In the genomic region with DNA sequence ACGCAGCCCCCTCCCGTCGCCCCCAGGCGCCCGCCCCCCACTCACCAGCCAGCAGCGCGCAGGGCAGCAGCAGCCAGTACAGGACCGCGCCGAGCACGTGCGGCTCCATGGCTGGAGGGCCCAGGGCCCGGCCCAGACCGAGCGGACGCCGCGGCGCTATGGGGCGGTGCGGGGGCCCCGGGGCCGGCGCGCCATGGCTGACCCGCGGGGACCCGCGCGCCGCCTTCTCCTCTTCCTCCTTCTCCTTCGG, we compare ENCODE assay signal across 8 cellular contexts. TPM values are rescaled to one million over a fixed set of nuclear protein-coding genes. Genes with fewer than 3 reads are reported as not detected.
A peak's percentile ranks its signal among the peaks of the same experiment; 100 is the strongest.
DNase-seq lines count a peak whose midpoint lies in the region; ATAC-seq and TF ChIP-seq lines count a peak whose summit lies in the region.

No MANE protein-coding gene starts in this region.

- H3K79me2 ChIP-seq in smooth muscle cell (ENCODE audit: low read depth) = peaks cover 50% of the 10 kb centered on the region

- H3K4me3 ChIP-seq in WERI-Rb-1 (ENCODE audit: low read depth, low read length) (peak overlapping the region; percentile 36; the same call in 1 of the 2 replicates), smooth muscle cell (peak overlapping the region; percentile 90)

- H3K4me1 ChIP-seq in smooth muscle cell (ENCODE audit: low read depth) = peaks cover 16% of the 10 kb centered on the region

- no peak for TF ChIP-seq CTCF in WERI-Rb-1 (IDR thresholded peaks at IDR 0.05; ENCODE audit: low read depth, low read length)
- no peak for TF ChIP-seq CTCF in smooth muscle cell (IDR thresholded peaks at IDR 0.05; ENCODE audit: borderline replicate concordance, insufficient read depth, poor library complexity, severe bottlenecking)

- peaks cover 42% of the 10 kb centered on the region for H4K20me1 ChIP-seq in smooth muscle cell (ENCODE audit: low read depth)

- H3K27me3 ChIP-seq in WERI-Rb-1 (ENCODE audit: insufficient read depth, low read depth, severe bottlenecking) (no peaks in the 10 kb centered on the region), smooth muscle cell (ENCODE audit: low read depth) (no peaks in the 10 kb centered on the region)

- no peak overlapping the region for H2AFZ ChIP-seq in smooth muscle cell (ENCODE audit: low read depth)

- H3K27ac ChIP-seq in WERI-Rb-1 = no peak overlapping the region
- H3K27ac ChIP-seq in smooth muscle cell (ENCODE audit: low read depth) = peak overlapping the region; percentile 94

- DNase-seq in WERI-Rb-1 (no peak), left ventricle myocardium superior (no peak), smooth muscle cell (lab: John Stamatoyannopoulos, UW; ENCODE audit: unreplicated experiment) (no peak), AG08396 (ENCODE audit: low spot score) (no peak), medulla oblongata (ENCODE audit: extremely low spot score) (no peak), ACHN (no peak)
- no peak for DNase-seq in activated CD8-positive, alpha-beta memory T cell treated with anti-CD3 and anti-CD28 coated beads, Interleukin-2, amount 50 U/mL, for 4 hours

- H3K9ac ChIP-seq in smooth muscle cell (ENCODE audit: low read depth) = peak overlapping the region; percentile 94

- peak overlapping the region; percentile 91 for H3K4me2 ChIP-seq in smooth muscle cell

- in situ Hi-C loops in ACHN (cut with HindIII; ENCODE audit: low pct_ligation_motif_present, low pct_unique_long_range_greater_than_20kb, low sequenced_read_pairs) = loop anchor here (10.0 kb wide), 1 partner anchor 110 kb away; no protein-coding TSS in a partner anchor

- H3K9me3 ChIP-seq in WERI-Rb-1 (ENCODE audit: severe bottlenecking) (no peaks in the 10 kb centered on the region), smooth muscle cell (replicated peaks; ENCODE audit: low read depth) (no peaks in the 10 kb centered on the region)

- no CpG with 5 or more reads among the region's 32 CpGs for WGBS in smooth muscle cell (ENCODE audit: low lambda C conversion rate)

- no peaks in the 10 kb centered on the region for H3K36me3 ChIP-seq in WERI-Rb-1
- no peaks in the 10 kb centered on the region for H3K36me3 ChIP-seq in smooth muscle cell (ENCODE audit: low read depth)

- peaks cover 6% of the 10 kb centered on the region for H3F3A ChIP-seq in smooth muscle cell (ENCODE audit: low read depth)

- ATAC-seq in GM19468 (IDR thresholded peaks at IDR 0.05; ENCODE audit: extremely low read depth, unreplicated experiment) (peak; percentile 21), left ventricle myocardium superior (peak; percentile 35)

- intact Hi-C loops in left ventricle myocardium superior (cut with micrococcal nuclease) = no loop called here

RNA-seq across cellular contexts. Expression of a gene that starts 0.2 kb away (rescaled TPM):
- total RNA-seq in left ventricle myocardium superior (19.1 TPM), smooth muscle cell (59.2 and 62.1 TPM in 2 replicates)
- 70.9 and 107 TPM in 2 replicates for polyA plus RNA-seq in smooth muscle cell

RNA-seq across cellular contexts. Expression of a gene that starts 18.8 kb away (rescaled TPM):
- total RNA-seq in left ventricle myocardium superior = 0.97 TPM
- 2.1 and 5.3 TPM in 2 replicates for total RNA-seq in smooth muscle cell
- polyA plus RNA-seq in smooth muscle cell = 9.0 and 13.3 TPM in 2 replicates

RNA-seq across cellular contexts. Expression of a gene that starts 26.9 kb away (rescaled TPM):
- total RNA-seq in left ventricle myocardium superior (40.9 TPM), smooth muscle cell (72.5 and 143 TPM in 2 replicates)
- 200 and 216 TPM in 2 replicates for polyA plus RNA-seq in smooth muscle cell
